ENCODE assay signal across 1 cellular context in genomic region chr11:3006505-3007260, GRCh38.
TF ChIP-seq lines count a peak whose summit lies in the region.

No MANE protein-coding gene starts in this region.

TF ChIP-seq in GM12878, 131 proteins besides CTCF, POLR2A, EP300 and RAD21:
- TF ChIP-seq SUZ12 (IDR thresholded peaks at IDR 0.05; ENCODE audit: unreplicated experiment), result no peak
- no peak for TF ChIP-seq BCL11A (IDR thresholded peaks at IDR 0.05; ENCODE audit: low read depth, low read length)
- TF ChIP-seq MYB (IDR thresholded peaks at IDR 0.05; ENCODE audit: borderline replicate concordance, low read depth, low read length), result no peak
- TF ChIP-seq NKRF (conservative IDR thresholded peaks at IDR 0.05), result no peak
- TF ChIP-seq ATF2 (IDR thresholded peaks at IDR 0.05; ENCODE audit: low read length), result no peak
- no peak for TF ChIP-seq SMAD5 (IDR thresholded peaks at IDR 0.05; ENCODE audit: low read depth)
- TF ChIP-seq ZSCAN29 (IDR thresholded peaks at IDR 0.05), result no peak
- no peak for TF ChIP-seq NBN (IDR thresholded peaks at IDR 0.05)
- no peak for TF ChIP-seq ZBED1 (IDR thresholded peaks at IDR 0.05; ENCODE audit: borderline replicate concordance)
- TF ChIP-seq KLF5 (IDR thresholded peaks at IDR 0.05; ENCODE audit: partially characterized antibody), result no peak
- no peak for TF ChIP-seq NFXL1 (IDR thresholded peaks at IDR 0.05; ENCODE audit: borderline replicate concordance)
- TF ChIP-seq ELK1 (IDR thresholded peaks at IDR 0.05; ENCODE audit: low read depth, low read length), result no peak
- TF ChIP-seq ZNF24 (IDR thresholded peaks at IDR 0.05), result no peak
- TF ChIP-seq SMC3 (IDR thresholded peaks at IDR 0.05; ENCODE audit: borderline replicate concordance, low read length), result no peak
- TF ChIP-seq POLR2AphosphoS2 (IDR thresholded peaks at IDR 0.05; ENCODE audit: low read depth, low read length), result no peak
TF ChIP-seq in GM12878: peak in this region for 0.
